In genomic region chr1:27598902-27599528, GRCh38 we compare ENCODE assay signal across 8 cellular contexts.
DNase-seq lines count a peak whose midpoint lies in the region; ATAC-seq lines count a peak whose summit lies in the region.

No MANE protein-coding gene starts in this region.

- peak; percentile 75 for DNase-seq in ELF-1 (ENCODE audit: low read depth, low spot score)
- peak; percentile 55 for DNase-seq in NCI-H2227 (lab: John Stamatoyannopoulos, UW; ENCODE audit: unreplicated experiment)
- DNase-seq in amniotic stem cell (lab: John Stamatoyannopoulos, UW) = peak; percentile 67
- DNase-seq in hypothalamus (lab: John Stamatoyannopoulos, UW) = peak in 35 of 51 donors; percentile 16 to 79 (median 48)
- DNase-seq in stimulated activated CD4-positive, alpha-beta T cell treated with anti-CD3 and anti-CD28 coated beads, Interleukin-1b, Interleukin-23, amount 100 ng/mL, for 4 hours (ENCODE audit: low read depth in 2 of 2) = peak; percentile 31 to 42
- no peak for DNase-seq in T-helper 9 cell

- ATAC-seq in HG03095 (IDR thresholded peaks at IDR 0.05; ENCODE audit: unreplicated experiment) (no peak), HG02798 (IDR thresholded peaks at IDR 0.05; ENCODE audit: poor library complexity, unreplicated experiment) (no peak)
